Comparison of ENCODE assay signal across 8 cellular contexts in genomic region chr15:85667491-85668424, GRCh38.
DNase-seq lines count a peak whose midpoint lies in the region; ATAC-seq and TF ChIP-seq lines count a peak whose summit lies in the region.

No MANE protein-coding gene starts in this region.

- H3K9me1 ChIP-seq in IMR-90 (ENCODE audit: insufficient read depth, low read length), result peaks cover 5% of the 10 kb centered on the region

- H3K23ac ChIP-seq in IMR-90 (ENCODE audit: low read depth, low read length), result peak overlapping the region; percentile 16; the same call in 1 of the 2 replicates

- peak overlapping the region; percentile 25; the same call in 1 of the 2 replicates for H3K9ac ChIP-seq in IMR-90 (ENCODE audit: low read depth, low read length)

- H3K4me1 ChIP-seq in IMR-90 (ENCODE audit: control insufficient read depth, insufficient read depth, low read length) (no peaks in the 10 kb centered on the region; the same call in 1 of the 2 replicates), esophagus muscularis mucosa (peaks cover 45 to 58% (median 58%) of the 10 kb centered on the region in 4 donors)

- H2BK15ac ChIP-seq in IMR-90 (ENCODE audit: low read depth, low read length), result no peak overlapping the region

- H3K14ac ChIP-seq in IMR-90 (replicated peaks; ENCODE audit: low read depth, low read length), result 0 out of 2 replicates have a peak overlapping the region, but pooled peaks have one; percentile 47

- H3K56ac ChIP-seq in IMR-90 (ENCODE audit: extremely low read depth, insufficient read depth, low read length), result 0 out of 2 replicates have a peak overlapping the region, but pooled peaks have one; percentile 5

- BruUV-seq in IMR-90 (replicated peaks; lab: Mats Ljungman, UMichigan), result no TSS peak

- TF ChIP-seq EP300 in esophagus muscularis mucosa (IDR thresholded peaks at IDR 0.05), result no peak

- peak overlapping the region; percentile 8; the same call in 1 of the 2 replicates for H3K18ac ChIP-seq in IMR-90 (ENCODE audit: low read depth, low read length)

- no peak overlapping the region for H2AFZ ChIP-seq in IMR-90 (replicated peaks; ENCODE audit: low read length, poor library complexity)

- H3K4ac ChIP-seq in IMR-90 (ENCODE audit: low read depth, low read length), result peak overlapping the region; percentile 54; the same call in 1 of the 2 replicates

- intact Hi-C loops in IMR-90 (cut with micrococcal nuclease), result no loop called here
- intact Hi-C loops in esophagus muscularis mucosa (cut with DNase I), result no loop called here

- peaks cover 10 to 27% of the 10 kb centered on the region in 2 experiments; a peak in 2 of 4 replicates for H3K79me1 ChIP-seq in IMR-90 (ENCODE audit: low read depth in 1 of 2, low read length in 2 of 2)

- no peak overlapping the region for H4K5ac ChIP-seq in IMR-90 (ENCODE audit: low read depth, low read length)

- H2AK9ac ChIP-seq in IMR-90 (replicated peaks; ENCODE audit: low read depth, low read length, poor library complexity), result no peak overlapping the region

- TF ChIP-seq CTCF in IMR-90 (conservative IDR thresholded peaks at IDR 0.05; ENCODE audit: low read depth, low read length) (no peak), esophagus muscularis mucosa (IDR thresholded peaks at IDR 0.05) (no peak), omental fat pad (IDR thresholded peaks at IDR 0.05) (no peak)

- WGBS in IMR-90 (ENCODE audit: extremely low coverage in 2 of 2, insufficient read length in 1 of 2), 2 experiments, result 0% methylated on average over 1 of the region's 5 CpGs; no CpG with 5 or more reads in 1 of the 2 experiments
- whole genome bisulfite sequencing in esophagus muscularis mucosa, result 5% methylated on average over 5 of the region's 5 CpGs

- POLR2A ChIA-PET in IMR-90 (lab: Charles Lee; ENCODE audit: unreplicated experiment), result no interaction called here

- no peaks in the 10 kb centered on the region for H3K9me3 ChIP-seq in IMR-90 (ENCODE audit: control insufficient read depth, insufficient read depth, low read length)
- no peaks in the 10 kb centered on the region for H3K9me3 ChIP-seq in esophagus muscularis mucosa

- peak overlapping the region; percentile 77; the same call in 1 of the 2 replicates for H3K4me2 ChIP-seq in IMR-90 (ENCODE audit: low read depth, low read length)

- H4K91ac ChIP-seq in IMR-90 (ENCODE audit: insufficient read depth, low read depth, low read length), result no peak overlapping the region

- H2BK20ac ChIP-seq in IMR-90 (ENCODE audit: low read depth, low read length), result peak overlapping the region; percentile 31; the same call in 1 of the 2 replicates

- H2BK5ac ChIP-seq in IMR-90 (ENCODE audit: low read depth, low read length, poor library complexity, severe bottlenecking), result peak overlapping the region; percentile 25

- no peak overlapping the region; the same call in 1 of the 2 replicates for H2AK5ac ChIP-seq in IMR-90 (ENCODE audit: low read depth, low read length)

- H4K20me1 ChIP-seq in IMR-90 (ENCODE audit: insufficient read depth, low read length), result no peaks in the 10 kb centered on the region; the same call in 1 of the 2 replicates

- H3K36me3 ChIP-seq in IMR-90 (ENCODE audit: control insufficient read depth, insufficient read depth, low read length) (peaks cover 11% of the 10 kb centered on the region), esophagus muscularis mucosa (peaks cover 14 to 69% (median 46%) of the 10 kb centered on the region in 4 donors)

- ATAC-seq in GM21529 (IDR thresholded peaks at IDR 0.05; ENCODE audit: unreplicated experiment) (peak; percentile 94), IMR-90 (ENCODE audit: low read depth) (peak; percentile 92), omental fat pad (ENCODE audit: low FRiP score) (peak; percentile 90)

- peak; percentile 80 for TF ChIP-seq POLR2A in IMR-90 (IDR thresholded peaks at IDR 0.05; ENCODE audit: low read depth, low read length)
- no peak for TF ChIP-seq POLR2A in esophagus muscularis mucosa (IDR thresholded peaks at IDR 0.05; ENCODE audit: low read depth)

- TF ChIP-seq RAD21 in IMR-90 (IDR thresholded peaks at IDR 0.05; ENCODE audit: low read length), result no peak

- peak overlapping the region; percentile 58 for H2BK120ac ChIP-seq in IMR-90 (ENCODE audit: low read depth, low read length)

- no peak overlapping the region for H3K27ac ChIP-seq in IMR-90 (ENCODE audit: insufficient read depth, low read length)
- H3K27ac ChIP-seq in esophagus muscularis mucosa (replicated peaks in 1 of 4), result peak overlapping the region; percentile 79 to 85 (median 82)

- CTCF ChIA-PET in IMR-90 (lab: Yijun Ruan, JAX), result interaction anchor here (0.9 to 1.5 kb wide), 5 partner anchors 14 to 371 kb away, joined by 3 to 5 read pairs (median 3); no protein-coding TSS in a partner anchor

- 0 out of 4 replicates have a peak overlapping the region, but pooled peaks of 1 of the 2 experiments have one; percentile 3 for H4K8ac ChIP-seq in IMR-90 (ENCODE audit: low read depth in 2 of 2, low read length in 2 of 2)

- H3K27me3 ChIP-seq in IMR-90 (ENCODE audit: control insufficient read depth, insufficient read depth, low read length), result no peaks in the 10 kb centered on the region
- no peaks in the 10 kb centered on the region for H3K27me3 ChIP-seq in esophagus muscularis mucosa

- in situ Hi-C loops in IMR-90 (cut with MboI; ENCODE audit: low sequenced_read_pairs), result no loop called here

- dilution Hi-C loops in IMR-90 (cut with HindIII; ENCODE audit: low sequenced_read_pairs, unreplicated experiment), result no loop called here

- peak; percentile 83 for DNase-seq in GM03348 (ENCODE audit: low spot score)
- DNase-seq in IMR-90, result peak; percentile 99
- peak; percentile 39 for DNase-seq in activated CD4-positive, alpha-beta T cell treated with anti-CD3 and anti-CD28 coated beads, Interleukin-2, amount 50 U/mL, for 1 hour
- DNase-seq in esophagus muscularis mucosa (ENCODE audit: extremely low spot score), result no peak
- no peak for DNase-seq in omental fat pad (ENCODE audit: low spot score)
- DNase-seq in mesenteric fat pad (ENCODE audit: low spot score), result no peak
- no peak for DNase-seq in NCI-H1048 (lab: John Stamatoyannopoulos, UW)

- peak overlapping the region; percentile 5; the same call in 1 of the 2 replicates for H3K4me3 ChIP-seq in IMR-90 (ENCODE audit: insufficient read depth, low read depth, low read length)
- peak overlapping the region in 1 of 4 donors; percentile 9 for H3K4me3 ChIP-seq in esophagus muscularis mucosa

TF ChIP-seq in IMR-90, 13 proteins besides CTCF, POLR2A, EP300 and RAD21:
- TF ChIP-seq FOS (IDR thresholded peaks at IDR 0.05; ENCODE audit: low read depth, low read length), result peak; percentile 98
- no peak for TF ChIP-seq USF2 (IDR thresholded peaks at IDR 0.05; ENCODE audit: low read depth, low read length)
- peak; percentile 37; the same call in 1 of the 2 replicates for TF ChIP-seq CEBPB (IDR thresholded peaks at IDR 0.05; ENCODE audit: low read depth, low read length)
- TF ChIP-seq MXI1 (IDR thresholded peaks at IDR 0.05; ENCODE audit: borderline replicate concordance, low read depth, low read length), result no peak
- TF ChIP-seq RFX5 (IDR thresholded peaks at IDR 0.05; ENCODE audit: low read depth, low read length), result no peak
- peak; percentile 62 for TF ChIP-seq BHLHE40 (IDR thresholded peaks at IDR 0.05; ENCODE audit: low read depth, low read length)
- peak; percentile 38; the same call in 1 of the 2 replicates for TF ChIP-seq NFE2L2 (IDR thresholded peaks at IDR 0.05; ENCODE audit: low read depth, low read length)
- TF ChIP-seq SMC3 (IDR thresholded peaks at IDR 0.05; ENCODE audit: low read depth, low read length), result no peak; the same call in 1 of the 2 replicates
- 0 out of 2 replicates have a peak, but pooled peaks have one; percentile 19 for TF ChIP-seq CHD1 (IDR thresholded peaks at IDR 0.05; ENCODE audit: low read depth, low read length)
- no peak for TF ChIP-seq ELK1 (IDR thresholded peaks at IDR 0.05; ENCODE audit: borderline replicate concordance, low read depth, low read length)
- TF ChIP-seq MAZ (IDR thresholded peaks at IDR 0.05; ENCODE audit: borderline replicate concordance, low read depth, low read length), result no peak
- no peak for TF ChIP-seq RCOR1 (IDR thresholded peaks at IDR 0.05; ENCODE audit: insufficient replicate concordance, low read length)
- no peak; the same call in 1 of the 2 replicates for TF ChIP-seq MAFK (IDR thresholded peaks at IDR 0.05; ENCODE audit: low read depth, low read length)

Comparison
In these comparisons a context has a peak if more than half of its experiments do, and no peak if none do; other contexts are left out.
1. DNase-seq: peak in GM03348 (single experiment), IMR-90 (single experiment) and activated CD4-positive, alpha-beta T cell treated with anti-CD3 and anti-CD28 coated beads, Interleukin-2, amount 50 U/mL, for 1 hour (single experiment); none in esophagus muscularis mucosa (single experiment), omental fat pad (single experiment), mesenteric fat pad (single experiment) and NCI-H1048 (single experiment).
2. Peak in every context shown above with its lines, with median percentiles within 50 percentile points of each other: ATAC-seq.